ENCODE assay signal across 11 cellular contexts in genomic region chr19:870963-871401, GRCh38. TPM values are rescaled to one million over a fixed set of nuclear protein-coding genes. Genes with fewer than 3 reads are reported as not detected.
DNase-seq lines count a peak whose midpoint lies in the region; ATAC-seq and TF ChIP-seq lines count a peak whose summit lies in the region.
"Had no signal": no experiment of that assay in that cellular context is flagged by ENCODE, and none has a peak within 500 bp of the region (broad histone marks: within the 10 kb centered on the region; RNA-seq: fewer than 3 reads in every experiment).

No MANE protein-coding gene starts in this region.

- no peak for TF ChIP-seq POLR2A in sigmoid colon (IDR thresholded peaks at IDR 0.05)

- H3K27me3 ChIP-seq in sigmoid colon = no peaks in the 10 kb centered on the region
- H3K27me3 ChIP-seq: SJSA1 had no signal

- intact Hi-C loops in dendritic cell treated with granulocyte-macrophage colony-stimulating factor and Interleukin-4, amounts not matched to agents 40 ng/mL and 50 ng/mL, for 4 days (cut with micrococcal nuclease) = no loop called here
- intact Hi-C loops in sigmoid colon (cut with DNase I) = no loop called here

- peaks cover 0 to 43% (median 41%) of the 10 kb centered on the region in 4 donors for H3K4me1 ChIP-seq in sigmoid colon

- H3K36me3 Mint-ChIP-seq in dendritic cell treated with granulocyte-macrophage colony-stimulating factor and Interleukin-4, amounts not matched to agents 40 ng/mL and 50 ng/mL, for 4 days (ENCODE audit: low read depth) = peaks cover 82% of the 10 kb centered on the region

- H3K4me3 Mint-ChIP-seq in dendritic cell treated with granulocyte-macrophage colony-stimulating factor and Interleukin-4, amounts not matched to agents 40 ng/mL and 50 ng/mL, for 4 days = no peak overlapping the region

- H3K4me3 ChIP-seq in sigmoid colon = no peak overlapping the region
- H3K4me3 ChIP-seq: SJSA1 had no signal

- peak overlapping the region in 3 of 4 donors; percentile 84 to 87 (median 85) for H3K27ac ChIP-seq in sigmoid colon

- peaks cover 32% of the 10 kb centered on the region for H3K4me1 Mint-ChIP-seq in dendritic cell treated with granulocyte-macrophage colony-stimulating factor and Interleukin-4, amounts not matched to agents 40 ng/mL and 50 ng/mL, for 4 days (ENCODE audit: low read depth)

- H3K27ac Mint-ChIP-seq in dendritic cell treated with granulocyte-macrophage colony-stimulating factor and Interleukin-4, amounts not matched to agents 40 ng/mL and 50 ng/mL, for 4 days = peak overlapping the region; percentile 53

- ATAC-seq in GM21390 (IDR thresholded peaks at IDR 0.05; ENCODE audit: unreplicated experiment) = no peak
- no peak for ATAC-seq in GM18498 (IDR thresholded peaks at IDR 0.05; ENCODE audit: unreplicated experiment)

- TF ChIP-seq EP300 in sigmoid colon (IDR thresholded peaks at IDR 0.05) = no peak

- no peaks in the 10 kb centered on the region for H3K9me3 Mint-ChIP-seq in dendritic cell treated with granulocyte-macrophage colony-stimulating factor and Interleukin-4, amounts not matched to agents 40 ng/mL and 50 ng/mL, for 4 days
- H3K9me3 Mint-ChIP-seq: activated naive CD8-positive, alpha-beta T cell treated with anti-CD3 and anti-CD28 coated beads, Interleukin-2, amount 10 ng/mL, durations not matched to agents 7 days and 5 days had no signal

- DNase-seq in NCI-H1092 (lab: John Stamatoyannopoulos, UW) (peak; percentile 88), sigmoid colon (peak; percentile 87), GM20000 (ENCODE audit: low spot score) (no peak)
- DNase-seq: activated CD4-positive, alpha-beta T cell treated with anti-CD3 and anti-CD28 coated beads, Interleukin-2, amount 50 U/mL, for 4 hours; activated naive CD8-positive, alpha-beta T cell treated with anti-CD3 and anti-CD28 coated beads, Interleukin-2, amount 10 ng/mL, durations not matched to agents 7 days and 5 days; effector CD8-positive, alpha-beta T cell; stimulated activated naive CD4-positive, alpha-beta T cell treated with Interleukin-2 at 50 U/mL for 16 hours had no signal

- H3K27me3 Mint-ChIP-seq in dendritic cell treated with granulocyte-macrophage colony-stimulating factor and Interleukin-4, amounts not matched to agents 40 ng/mL and 50 ng/mL, for 4 days = no peaks in the 10 kb centered on the region
- H3K27me3 Mint-ChIP-seq: activated naive CD8-positive, alpha-beta T cell treated with anti-CD3 and anti-CD28 coated beads, Interleukin-2, amount 10 ng/mL, durations not matched to agents 7 days and 5 days had no signal

- no peaks in the 10 kb centered on the region for H3K9me3 ChIP-seq in sigmoid colon
- H3K9me3 ChIP-seq: SJSA1 had no signal

- TF ChIP-seq CTCF in sigmoid colon (IDR thresholded peaks at IDR 0.05) (no peak), GM20000 (IDR thresholded peaks at IDR 0.05; ENCODE audit: extremely low read depth, missing control alignments) (no peak)

- peaks cover 13 to 64% (median 17%) of the 10 kb centered on the region in 4 donors for H3K36me3 ChIP-seq in sigmoid colon

- 89 to 91% methylated on average over 28 of the region's 28 CpGs for WGBS in sigmoid colon, 2 donors

RNA-seq across cellular contexts. Expression of gene CFD, which starts 11.5 kb away (rescaled TPM):
- total RNA-seq in sigmoid colon = 100 to 1,000 TPM; 131 to 830 (median 457) TPM
- polyA plus RNA-seq in sigmoid colon = 100 to 1,000 TPM in 2 of 3 donors, 10 to 100 TPM in 1; 29.1 to 329 (median 101) TPM

RNA-seq across cellular contexts. Expression of gene ELANE, which starts 18.9 kb away (rescaled TPM):
- total RNA-seq in sigmoid colon = 1 to 10 TPM in 3 of 4 donors, not detected in 1; 1.4 to 3.6 (median 2.3) TPM
- polyA plus RNA-seq in sigmoid colon = under 1 TPM in 1 of 3 donors, not detected in 2; 0.64 TPM
- total RNA-seq: activated naive CD8-positive, alpha-beta T cell treated with anti-CD3 and anti-CD28 coated beads, Interleukin-2, amount 10 ng/mL, durations not matched to agents 7 days and 5 days; SJSA1 had no signal

RNA-seq across cellular contexts. Expression of gene MED16, which starts 22.0 kb away (rescaled TPM):
- 10 to 100 TPM; 22.4 to 33.2 (median 25.6) TPM for total RNA-seq in sigmoid colon
- 10 to 100 TPM; 36.1 to 62.5 (median 51.7) TPM for polyA plus RNA-seq in sigmoid colon

RNA-seq across cellular contexts. Expression of gene RNU6-9, which starts 22.3 kb away (rescaled TPM):
- total RNA-seq in sigmoid colon = not detected
- polyA plus RNA-seq in sigmoid colon = not detected
- total RNA-seq: activated naive CD8-positive, alpha-beta T cell treated with anti-CD3 and anti-CD28 coated beads, Interleukin-2, amount 10 ng/mL, durations not matched to agents 7 days and 5 days; SJSA1 had no signal

RNA-seq across cellular contexts. Expression of gene PRTN3, which starts 30.2 kb away (rescaled TPM):
- total RNA-seq in sigmoid colon = not detected
- not detected for polyA plus RNA-seq in sigmoid colon
- total RNA-seq: activated naive CD8-positive, alpha-beta T cell treated with anti-CD3 and anti-CD28 coated beads, Interleukin-2, amount 10 ng/mL, durations not matched to agents 7 days and 5 days; SJSA1 had no signal
